9 cellular contexts compared by ENCODE assay signal in the genomic region with DNA sequence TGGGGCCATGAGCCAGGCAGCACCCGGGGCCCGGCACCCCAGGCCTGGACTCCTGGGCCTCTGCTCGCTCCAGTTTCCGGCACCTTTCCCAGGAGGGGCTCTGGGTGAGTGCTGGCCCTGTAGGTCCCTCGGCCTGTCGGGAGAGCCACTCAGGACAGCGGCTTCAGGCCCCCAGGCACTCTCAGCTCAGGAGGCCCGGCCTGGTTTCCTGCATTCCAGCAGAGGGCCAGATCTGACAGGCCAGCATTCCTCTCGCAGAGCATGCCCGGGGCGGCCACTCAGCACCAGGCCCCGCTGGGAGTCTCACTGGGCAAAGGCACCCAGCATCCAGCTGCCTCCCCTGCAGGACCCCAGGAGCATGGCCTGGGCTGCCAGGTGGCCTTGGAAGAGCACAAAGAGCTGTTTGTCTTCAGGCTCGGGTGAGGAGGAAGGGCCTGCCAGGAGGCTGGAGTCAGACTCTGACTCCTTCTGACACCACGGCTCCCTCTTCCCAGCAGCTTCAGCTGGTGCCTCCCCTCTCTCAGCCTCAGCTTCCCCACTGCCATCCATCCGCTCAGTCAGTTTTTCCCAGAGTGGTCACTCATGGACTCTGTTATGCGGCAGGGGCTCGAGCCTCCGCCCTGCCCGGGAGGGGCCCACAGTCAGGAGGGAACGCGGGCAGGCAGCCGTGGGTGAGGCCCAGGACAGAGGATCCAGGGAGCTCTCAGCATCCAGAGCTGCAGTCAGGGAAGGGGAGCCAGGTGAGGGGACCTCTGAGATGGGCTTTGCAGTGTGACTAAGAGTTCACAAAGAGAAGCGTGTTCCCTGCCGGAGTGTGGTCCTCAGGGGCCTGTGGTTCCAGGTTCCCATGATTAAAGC. TPM values are rescaled to one million over a fixed set of nuclear protein-coding genes. Genes with fewer than 3 reads are reported as not detected.
DNase-seq lines count a peak whose midpoint lies in the region; ATAC-seq and TF ChIP-seq lines count a peak whose summit lies in the region.
"Had no signal": no experiment of that assay in that cellular context is flagged by ENCODE, and none has a peak within 500 bp of the region (broad histone marks: within the 10 kb centered on the region; RNA-seq: fewer than 3 reads in every experiment).

No MANE protein-coding gene starts in this region.

- no peak overlapping the region for H4K91ac ChIP-seq in mesenchymal stem cell (ENCODE audit: low read length)

- no peak overlapping the region for H2BK12ac ChIP-seq in mesenchymal stem cell (ENCODE audit: low read length in 2 of 2)

- H3K27ac ChIP-seq in dorsolateral prefrontal cortex (peak overlapping the region in 56 of 59 donors; percentile 49 to 91 (median 81)), mesenchymal stem cell (ENCODE audit: low read length, poor library complexity, severe bottlenecking) (peak overlapping the region; percentile 4), thyroid gland (no peak overlapping the region)

- no peak overlapping the region for H2BK120ac ChIP-seq in mesenchymal stem cell (ENCODE audit: low read depth, low read length)

- peak; percentile 15 for DNase-seq in activated T-cell treated with anti-CD3 and anti-CD28 coated beads, Interleukin-2, amount 50 U/mL, for 1 hour
- no peak for DNase-seq in activated T-cell treated with anti-CD3 and anti-CD28 coated beads, Interleukin-2, amount 50 U/mL, for 72 hours
- DNase-seq in dorsolateral prefrontal cortex, result peak in 9 of 10 donors; percentile 42 to 74 (median 59)
- DNase-seq in mesenchymal stem cell, result no peak
- DNase-seq in thyroid gland, result peak; percentile 1
- DNase-seq in NCI-H1417 (lab: John Stamatoyannopoulos, UW), result no peak
- DNase-seq: NCI-H524 had no signal

- peak in 24 of 56 donors; percentile 5 to 44 (median 27) for TF ChIP-seq CTCF in dorsolateral prefrontal cortex (IDR thresholded peaks at IDR 0.05 in 54 of 56, conservative IDR thresholded peaks at IDR 0.05 in 2 of 56; ENCODE audit: low read depth in 1 of 56, partially characterized antibody in 56 of 56)
- no peak for TF ChIP-seq CTCF in thyroid gland (IDR thresholded peaks at IDR 0.05)

- no peaks in the 10 kb centered on the region for H3K36me3 Mint-ChIP-seq in activated T-cell treated with anti-CD3 and anti-CD28 coated beads, Interleukin-2, amount 50 U/mL, for 72 hours (ENCODE audit: insufficient read depth in 2 of 2)

- H3K4me3 ChIP-seq in dorsolateral prefrontal cortex (no peak overlapping the region), mesenchymal stem cell (ENCODE audit: insufficient read depth in 1 of 2, low read depth in 1 of 2, low read length in 2 of 2) (no peak overlapping the region), thyroid gland (replicated peaks in 1 of 3) (no peak overlapping the region)

- no peaks in the 10 kb centered on the region for H3K4me1 Mint-ChIP-seq in activated T-cell treated with anti-CD3 and anti-CD28 coated beads, Interleukin-2, amount 50 U/mL, for 72 hours (ENCODE audit: low read depth)

- no peak overlapping the region for H3K18ac ChIP-seq in mesenchymal stem cell (ENCODE audit: low read depth in 1 of 2, low read length in 2 of 2)

- no peak overlapping the region for H2AFZ ChIP-seq in mesenchymal stem cell (ENCODE audit: low read depth, low read length)

- peak overlapping the region; percentile 20 for H2BK5ac ChIP-seq in mesenchymal stem cell (ENCODE audit: low read depth, low read length, poor library complexity, severe bottlenecking)

- H3K9me3 ChIP-seq in mesenchymal stem cell (ENCODE audit: control insufficient read depth, low read length) (no peaks in the 10 kb centered on the region), thyroid gland (no peaks in the 10 kb centered on the region)

- no peak overlapping the region for H3K4me3 Mint-ChIP-seq in activated T-cell treated with anti-CD3 and anti-CD28 coated beads, Interleukin-2, amount 50 U/mL, for 72 hours

- no peak for ATAC-seq in activated T-cell treated with anti-CD3 and anti-CD28 coated beads, Interleukin-2, amount 50 U/mL, for 72 hours (replicated peaks in 1 of 2)
- ATAC-seq in GM21825 (IDR thresholded peaks at IDR 0.05; ENCODE audit: unreplicated experiment) (no peak), GM21528 (IDR thresholded peaks at IDR 0.05; ENCODE audit: low FRiP score, unreplicated experiment) (no peak)

- no peaks in the 10 kb centered on the region for H3K9me3 Mint-ChIP-seq in activated T-cell treated with anti-CD3 and anti-CD28 coated beads, Interleukin-2, amount 50 U/mL, for 72 hours

- H3K4ac ChIP-seq in mesenchymal stem cell (ENCODE audit: low read depth in 1 of 2, low read length in 2 of 2), result no peak overlapping the region

- no peak overlapping the region for H3K14ac ChIP-seq in mesenchymal stem cell (ENCODE audit: low read length in 2 of 2)

- TF ChIP-seq POLR2A in thyroid gland (IDR thresholded peaks at IDR 0.05), result no peak

- no peak overlapping the region for H2BK15ac ChIP-seq in mesenchymal stem cell (ENCODE audit: low read depth, poor library complexity, severe bottlenecking)

- 75% methylated on average over 24 of the region's 24 CpGs for WGBS in mesenchymal stem cell
- WGBS in thyroid gland, 2 donors, result 83 to 84% methylated on average over 9 to 14 of the region's 24 CpGs

- H3K27me3 Mint-ChIP-seq in activated T-cell treated with anti-CD3 and anti-CD28 coated beads, Interleukin-2, amount 50 U/mL, for 72 hours (ENCODE audit: low read depth), result no peaks in the 10 kb centered on the region

- intact Hi-C loops in dorsolateral prefrontal cortex (cut with DNase I) (no loop called here), thyroid gland (cut with DNase I) (no loop called here)

- no peak overlapping the region for H3K23ac ChIP-seq in mesenchymal stem cell (ENCODE audit: low read length in 2 of 2)

- no peak overlapping the region for H3K9ac ChIP-seq in mesenchymal stem cell (ENCODE audit: low read length)

- H3K27ac Mint-ChIP-seq in activated T-cell treated with anti-CD3 and anti-CD28 coated beads, Interleukin-2, amount 50 U/mL, for 72 hours, result no peak overlapping the region

- H3K4me1 ChIP-seq in mesenchymal stem cell (ENCODE audit: control insufficient read depth, insufficient read depth, low read depth, low read length), result peaks cover 43% of the 10 kb centered on the region
- no peaks in the 10 kb centered on the region for H3K4me1 ChIP-seq in thyroid gland

- H3K27me3 ChIP-seq in dorsolateral prefrontal cortex (no peaks in the 10 kb centered on the region), mesenchymal stem cell (ENCODE audit: control insufficient read depth in 1 of 2, insufficient read depth in 1 of 2, low read length in 2 of 2) (peaks cover 0 to 28% of the 10 kb centered on the region in 2 experiments), thyroid gland (no peaks in the 10 kb centered on the region)

- H4K8ac ChIP-seq in mesenchymal stem cell (ENCODE audit: low read length), result no peak overlapping the region

- no peaks in the 10 kb centered on the region for H3K79me1 ChIP-seq in mesenchymal stem cell (replicated peaks; ENCODE audit: low read length, poor library complexity, severe bottlenecking)

- H2AK5ac ChIP-seq in mesenchymal stem cell (ENCODE audit: low read length, severe bottlenecking), result peak overlapping the region; percentile 27

- H3K4me2 ChIP-seq in mesenchymal stem cell (ENCODE audit: low read length, poor library complexity, severe bottlenecking), result no peak overlapping the region

- H3K36me3 ChIP-seq in mesenchymal stem cell (ENCODE audit: control insufficient read depth in 1 of 2, insufficient read depth in 2 of 2, low read depth in 1 of 2, low read length in 2 of 2), result no peaks in the 10 kb centered on the region
- H3K36me3 ChIP-seq in thyroid gland, result no peaks in the 10 kb centered on the region

RNA-seq across cellular contexts. Expression of gene WNT9A, which starts 51.7 kb away (rescaled TPM):
- total RNA-seq in activated T-cell treated with anti-CD3 and anti-CD28 coated beads, Interleukin-2, amount 50 U/mL, for 72 hours, result under 1 TPM in 1 of 2 donors, not detected in 1; 0.28 TPM
- total RNA-seq in dorsolateral prefrontal cortex, result 1 to 10 TPM in 72 of 120 experiments, under 1 TPM in 48; 0.24 to 3.3 (median 1.2) TPM
- 0.12 TPM for polyA plus RNA-seq in mesenchymal stem cell (2013, experiment 1 of 2)
- 0.12 TPM for polyA plus RNA-seq in mesenchymal stem cell (2013, experiment 2 of 2)
- 1 to 10 TPM; 2.5 to 4.3 (median 3.4) TPM for total RNA-seq in thyroid gland

Comparison
In these comparisons a context has a peak if more than half of its experiments do, and no peak if none do; other contexts are left out.
1. DNase-seq: peak in activated T-cell treated with anti-CD3 and anti-CD28 coated beads, Interleukin-2, amount 50 U/mL, for 1 hour (single experiment), dorsolateral prefrontal cortex (9 of 10) and thyroid gland (2 of 2); none in activated T-cell treated with anti-CD3 and anti-CD28 coated beads, Interleukin-2, amount 50 U/mL, for 72 hours (0 of 2), mesenchymal stem cell (single experiment) and NCI-H1417 (0 of 3).
2. H3K27ac ChIP-seq: peak in dorsolateral prefrontal cortex (56 of 59) and mesenchymal stem cell (single experiment); none in thyroid gland (0 of 3).